In genomic region chr7:65429642-65430343, GRCh38 we compare ENCODE assay signal across 1 cellular context.
TF ChIP-seq lines count a peak whose summit lies in the region.

No MANE protein-coding gene starts in this region.

TF ChIP-seq in K562, 482 proteins besides CTCF, POLR2A, EP300 and RAD21 (continued from another document and continues in another):
- TF ChIP-seq TFE3 (CRISPR knock-in tag; IDR thresholded peaks at IDR 0.05): peak; percentile 84; the same call in 1 of the 2 replicates
- TF ChIP-seq KLF10 (CRISPR knock-in tag; IDR thresholded peaks at IDR 0.05): no peak
- no peak for TF ChIP-seq DACH1 (IDR thresholded peaks at IDR 0.05; ENCODE audit: partially characterized antibody)
- peak; percentile 38; the same call in 1 of the 2 replicates for TF ChIP-seq CBX5 (IDR thresholded peaks at IDR 0.05; ENCODE audit: borderline replicate concordance, low read depth)
- TF ChIP-seq ZNF232 (CRISPR knock-in tag; IDR thresholded peaks at IDR 0.05): no peak
- TF ChIP-seq HMGXB4 (CRISPR knock-in tag; IDR thresholded peaks at IDR 0.05): peak; percentile 64; the same call in 1 of the 2 replicates
- TF ChIP-seq MAX (CRISPR knock-in tag; IDR thresholded peaks at IDR 0.05): peak; percentile 84; the same call in 1 of the 2 replicates
- TF ChIP-seq KLF1 (tag; IDR thresholded peaks at IDR 0.05): no peak
- no peak for TF ChIP-seq PHF21A (IDR thresholded peaks at IDR 0.05; ENCODE audit: borderline replicate concordance, low read depth)
- TF ChIP-seq DDX20 (tag; IDR thresholded peaks at IDR 0.05; ENCODE audit: low read depth): no peak
- TF ChIP-seq ZKSCAN1 (IDR thresholded peaks at IDR 0.05; ENCODE audit: low read depth, low read length): no peak
- TF ChIP-seq POLR3G (IDR thresholded peaks at IDR 0.05; ENCODE audit: extremely low read depth, insufficient read length, insufficient replicate concordance): no peak
- no peak for TF ChIP-seq ZNF740 (CRISPR knock-in tag; IDR thresholded peaks at IDR 0.05)
- no peak for TF ChIP-seq ZNF740 (tag; IDR thresholded peaks at IDR 0.05)
- TF ChIP-seq PURB (CRISPR knock-in tag; IDR thresholded peaks at IDR 0.05; ENCODE audit: low read depth): no peak
- TF ChIP-seq HMG20B (CRISPR knock-in tag; IDR thresholded peaks at IDR 0.05): no peak
- no peak for TF ChIP-seq HNRNPL (IDR thresholded peaks at IDR 0.05; ENCODE audit: low read depth, low read length)
- peak; percentile 52 to 71; a peak in 3 of 4 replicates for TF ChIP-seq TRIM24 (IDR thresholded peaks at IDR 0.05)
- TF ChIP-seq ZNF76 (CRISPR knock-in tag; IDR thresholded peaks at IDR 0.05; ENCODE audit: borderline replicate concordance): no peak
- TF ChIP-seq CBFA2T2 (conservative IDR thresholded peaks at IDR 0.05): peak; percentile 44
- no peak for TF ChIP-seq SMAD1 (IDR thresholded peaks at IDR 0.05; ENCODE audit: low read depth, low read length, partially characterized antibody)
- TF ChIP-seq MBD1 (CRISPR knock-in tag; IDR thresholded peaks at IDR 0.05): no peak
- no peak for TF ChIP-seq ELF4 (CRISPR knock-in tag; IDR thresholded peaks at IDR 0.05)
- TF ChIP-seq FOS (IDR thresholded peaks at IDR 0.05; ENCODE audit: extremely low read depth, insufficient read length): no peak
- no peak for TF ChIP-seq SNRNP70 (optimal IDR thresholded peaks at IDR 0.05; ENCODE audit: low read depth, low read length)
- TF ChIP-seq DNMT1 (IDR thresholded peaks at IDR 0.05): no peak
- no peak for TF ChIP-seq ZNF518B (CRISPR knock-in tag; IDR thresholded peaks at IDR 0.05)
- no peak for TF ChIP-seq NR2C1 (IDR thresholded peaks at IDR 0.05)
- no peak for TF ChIP-seq NR2C1 (tag; IDR thresholded peaks at IDR 0.05)
- TF ChIP-seq CLOCK (CRISPR knock-in tag; IDR thresholded peaks at IDR 0.05; ENCODE audit: borderline replicate concordance): peak; percentile 79; the same call in 1 of the 2 replicates
- no peak for TF ChIP-seq KDM4B (IDR thresholded peaks at IDR 0.05; ENCODE audit: borderline replicate concordance in 2 of 2, low read depth in 1 of 2)
- no peak for TF ChIP-seq TSC22D4 (tag; IDR thresholded peaks at IDR 0.05)
- 0 out of 2 replicates have a peak, but pooled peaks have one; percentile 28 for TF ChIP-seq NR2C2 (CRISPR knock-in tag; IDR thresholded peaks at IDR 0.05)
- TF ChIP-seq NR2C2 (tag; IDR thresholded peaks at IDR 0.05): no peak
- TF ChIP-seq ATF2 (CRISPR knock-in tag; IDR thresholded peaks at IDR 0.05): 0 out of 2 replicates have a peak, but pooled peaks have one; percentile 60
- TF ChIP-seq ZFX (CRISPR knock-in tag; IDR thresholded peaks at IDR 0.05): no peak
- TF ChIP-seq AFF1 (IDR thresholded peaks at IDR 0.05; ENCODE audit: low read depth in 1 of 2, partially characterized antibody in 2 of 2): no peak
- peak in 1 of 2 experiments; percentile 17; a peak in 1 of 3 replicates for TF ChIP-seq CBX3 (IDR thresholded peaks at IDR 0.05; ENCODE audit: borderline replicate concordance in 1 of 2, low read length in 2 of 2)
- no peak for TF ChIP-seq CREB3 (tag; conservative IDR thresholded peaks at IDR 0.05; ENCODE audit: low read depth)
- TF ChIP-seq ETV5 (CRISPR knock-in tag; IDR thresholded peaks at IDR 0.05; ENCODE audit: low read depth): no peak
- TF ChIP-seq DIDO1 (tag; IDR thresholded peaks at IDR 0.05; ENCODE audit: low read depth): no peak
- no peak for TF ChIP-seq JUND (IDR thresholded peaks at IDR 0.05; ENCODE audit: borderline replicate concordance, low read depth, low read length)
- no peak for TF ChIP-seq JUND (tag; IDR thresholded peaks at IDR 0.05; ENCODE audit: borderline replicate concordance, low read depth, low read length)
